15 cellular contexts compared by ENCODE assay signal in the genomic region with DNA sequence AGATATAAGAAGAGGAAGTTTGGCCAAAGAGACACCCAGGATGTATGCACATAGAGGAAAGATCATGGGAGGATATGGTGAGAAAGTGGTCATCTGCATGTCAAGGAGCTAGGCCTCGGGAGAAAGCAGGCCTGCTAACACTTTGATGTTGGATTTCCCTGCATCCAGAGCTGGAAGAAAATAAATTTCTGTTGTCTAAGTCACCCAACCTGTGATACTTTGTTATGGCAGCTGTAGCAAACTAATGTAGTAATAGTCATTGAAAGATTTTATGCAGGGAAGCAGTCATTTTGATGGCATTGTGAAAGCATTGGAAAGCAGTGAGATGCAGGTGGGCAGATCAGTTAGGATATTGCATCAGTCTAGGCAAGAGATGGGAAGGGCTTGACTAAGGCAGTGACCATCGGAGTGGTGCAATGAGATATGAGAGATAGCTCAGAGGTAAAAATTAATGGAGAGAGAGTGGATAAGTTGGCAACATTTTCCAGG. TPM values are rescaled to one million over a fixed set of nuclear protein-coding genes. Genes with fewer than 3 reads are reported as not detected.
DNase-seq lines count a peak whose midpoint lies in the region; ATAC-seq, FAIRE-seq and TF ChIP-seq lines count a peak whose summit lies in the region.
"Had no signal": no experiment of that assay in that cellular context is flagged by ENCODE, and none has a peak within 500 bp of the region (broad histone marks: within the 10 kb centered on the region; RNA-seq: fewer than 3 reads in every experiment).

No MANE protein-coding gene starts in this region.

- H3K36me3 ChIP-seq in ACC112 (ENCODE audit: insufficient read depth, low read length), result no peaks in the 10 kb centered on the region
- no peaks in the 10 kb centered on the region for H3K36me3 ChIP-seq in HAP-1 (replicated peaks)
- H3K36me3 ChIP-seq in OCI-LY3 (replicated peaks; ENCODE audit: low read depth, low read length), result no peaks in the 10 kb centered on the region
- no peaks in the 10 kb centered on the region for H3K36me3 ChIP-seq in kidney (ENCODE audit: control insufficient read depth in 1 of 2, insufficient read depth in 2 of 2, low read length in 2 of 2)

- no peak for FAIRE-seq in kidney (lab: Jason Lieb, UNC)

- no peak for TF ChIP-seq CTCF in OCI-LY3 (IDR thresholded peaks at IDR 0.05; ENCODE audit: low read depth, low read length)
- no peak for TF ChIP-seq CTCF in kidney (IDR thresholded peaks at IDR 0.05; ENCODE audit: borderline replicate concordance, extremely low read depth, insufficient read depth)

- H3K4me3 ChIP-seq in ACC112 (ENCODE audit: low read depth, low read length) (peak overlapping the region; percentile 92), HAP-1 (peak overlapping the region; percentile 0; the same call in 1 of the 2 replicates), OCI-LY3 (ENCODE audit: low read length) (peak overlapping the region; percentile 80), kidney (ENCODE audit: low read length in 2 of 2) (peak overlapping the region; percentile 71 to 75)
- H3K4me3 ChIP-seq: PC-9 had no signal

- H3K4me1 ChIP-seq in ACC112 (ENCODE audit: control insufficient read depth, insufficient read depth, low read length, unreplicated experiment) (no peaks in the 10 kb centered on the region), HAP-1 (peaks cover 19% of the 10 kb centered on the region), OCI-LY3 (ENCODE audit: low read length) (peaks cover 7% of the 10 kb centered on the region; the same call in 1 of the 2 replicates), kidney (ENCODE audit: control insufficient read depth in 1 of 2, insufficient read depth in 1 of 2, low read depth in 1 of 2, low read length in 2 of 2) (peaks cover 0 to 4% of the 10 kb centered on the region in 2 donors)

- peak overlapping the region; percentile 75 for H3K4me2 ChIP-seq in OCI-LY3 (ENCODE audit: low read length)
- H3K4me2 ChIP-seq: PC-9 had no signal

- ATAC-seq in HG03378 (IDR thresholded peaks at IDR 0.05; ENCODE audit: unreplicated experiment), result no peak

- DNase-seq in HAP-1 (ENCODE audit: low spot score in 2 of 2) (no peak), kidney (no peak), NCI-H2171 treated with DMSO at 0.1 percent for 48 hours (lab: John Stamatoyannopoulos, UW) (no peak), NCI-H1105 treated with DMSO at 0.1 percent for 48 hours (lab: John Stamatoyannopoulos, UW) (no peak)
- no peak for DNase-seq in activated CD8-positive, alpha-beta memory T cell treated with anti-CD3 and anti-CD28 coated beads for 24 hours
- DNase-seq: activated CD4-positive, CD25-positive, alpha-beta regulatory T cell treated with anti-CD3 and anti-CD28 coated beads, Interleukin-2, amount 50 U/mL, for 72 hours; HCEC 1CT; immature natural killer cell; NCI-H2081 treated with DMSO at 0.1 percent for 48 hours; PC-9; retina; stimulated activated CD4-positive, alpha-beta T cell treated with anti-CD3 and anti-CD28 coated beads, Interleukin-2, amount 100 ng/mL, for 24 hours had no signal

- no peaks in the 10 kb centered on the region for H3K9me3 ChIP-seq in HAP-1
- H3K9me3 ChIP-seq in OCI-LY3 (ENCODE audit: insufficient read depth, low read length), result no peaks in the 10 kb centered on the region
- H3K9me3 ChIP-seq in kidney (ENCODE audit: control insufficient read depth in 1 of 2, low read length in 2 of 2), result no peaks in the 10 kb centered on the region

- H3K9ac ChIP-seq in OCI-LY3 (ENCODE audit: low read length) (no peak overlapping the region), kidney (ENCODE audit: low read length in 2 of 2) (no peak overlapping the region)

- H3K27ac ChIP-seq in ACC112 (ENCODE audit: low read depth, low read length), result no peak overlapping the region
- H3K27ac ChIP-seq in OCI-LY3 (ENCODE audit: low read length), result no peak overlapping the region
- H3K27ac ChIP-seq in kidney (ENCODE audit: low read depth in 2 of 2, low read length in 2 of 2), result no peak overlapping the region
- H3K27ac ChIP-seq: PC-9 had no signal

- in situ Hi-C loops in HAP-1 (cut with MboI; ENCODE audit: low sequenced_read_pairs), result no loop called here

- H3K27me3 ChIP-seq in ACC112 (ENCODE audit: insufficient read depth, low read length) (no peaks in the 10 kb centered on the region), HAP-1 (ENCODE audit: low read depth) (no peaks in the 10 kb centered on the region), OCI-LY3 (ENCODE audit: low read depth, low read length) (no peaks in the 10 kb centered on the region)

- H3K79me2 ChIP-seq in ACC112 (ENCODE audit: control insufficient read depth, insufficient read depth, low read length, unreplicated experiment) (peaks cover 3% of the 10 kb centered on the region), OCI-LY3 (ENCODE audit: low read length) (no peaks in the 10 kb centered on the region)

- H4K20me1 ChIP-seq in OCI-LY3 (ENCODE audit: insufficient read depth, low read length), result no peaks in the 10 kb centered on the region

- intact Hi-C loops in kidney (cut with DNase I), result no loop called here

- H2AFZ ChIP-seq in ACC112 (ENCODE audit: low read length, unreplicated experiment), result no peak overlapping the region
- no peak overlapping the region for H2AFZ ChIP-seq in OCI-LY3 (ENCODE audit: low read depth, low read length)
- H2AFZ ChIP-seq: PC-9 had no signal

RNA-seq across cellular contexts. Expression of a gene that starts 24.5 kb away (rescaled TPM):
- total RNA-seq in kidney, result 35.7 TPM
- polyA plus RNA-seq in kidney (ENCODE audit: insufficient read depth, low read depth, low replicate concordance), result 12.2 TPM

RNA-seq across cellular contexts. Expression of a gene that starts 37.2 kb away (rescaled TPM):
- 19.7 TPM for total RNA-seq in kidney
- polyA plus RNA-seq in kidney (ENCODE audit: insufficient read depth, low read depth, low replicate concordance), result 15.8 TPM

Comparison
In these comparisons a context has a peak if more than half of its experiments do, and no peak if none do; other contexts are left out.
1. H3K4me3 ChIP-seq: peak in every context shown above with its lines; median percentile 92 in ACC112; 80 in OCI-LY3; 73 in kidney; 0 in HAP-1.